Comparison of ENCODE assay signal across 12 cellular contexts in genomic region chr2:162242586-162243304, GRCh38. TPM values are rescaled to one million over a fixed set of nuclear protein-coding genes. Genes with fewer than 3 reads are reported as not detected.
DNase-seq lines count a peak whose midpoint lies in the region; ATAC-seq and TF ChIP-seq lines count a peak whose summit lies in the region.
"Had no signal": no experiment of that assay in that cellular context is flagged by ENCODE, and none has a peak within 500 bp of the region (broad histone marks: within the 10 kb centered on the region; RNA-seq: fewer than 3 reads in every experiment).

No MANE protein-coding gene starts in this region.

- TF ChIP-seq CTCF in fibroblast of lung (conservative IDR thresholded peaks at IDR 0.05 in 1 of 2, IDR thresholded peaks at IDR 0.05 in 1 of 2; ENCODE audit: low read depth in 1 of 2, low read length in 2 of 2), result no peak

- H3K4me1 ChIP-seq in SJSA1 (replicated peaks) (peaks cover 38% of the 10 kb centered on the region), fibroblast of lung (ENCODE audit: control insufficient read depth, extremely low read depth, insufficient read depth, low read length) (peaks cover 14% of the 10 kb centered on the region)

- no peak overlapping the region for H2AFZ ChIP-seq in fibroblast of lung (ENCODE audit: low read length)

- H3K4me2 ChIP-seq in fibroblast of lung (ENCODE audit: extremely low read depth, insufficient read depth, low read length), result peak overlapping the region; percentile 71

- DNase-seq in DMS79 (lab: John Stamatoyannopoulos, UW) (peak; percentile 4), SJSA1 (ENCODE audit: low read depth in 1 of 2, low spot score in 2 of 2) (peak in 1 of 2 experiments; percentile 49), fibroblast of lung (ENCODE audit: low read depth in 2 of 2) (peak; percentile 81 to 88), renal cortical epithelial cell (ENCODE audit: low read depth) (peak; percentile 69), LoVo (ENCODE audit: low spot score) (no peak), mesenteric fat pad (ENCODE audit: low spot score) (no peak)
- DNase-seq: Calu3; KBM-7; stimulated activated naive B cell treated with anti-CD40 and anti-IgM and Interleukin-4, amounts not matched to agents 10 μg/mL and 1 μg/mL and 100 μg/mL, for 72 hours had no signal

- H3K9ac ChIP-seq in fibroblast of lung (ENCODE audit: insufficient read depth, low read length), result peak overlapping the region; percentile 67

- peaks cover 39% of the 10 kb centered on the region for H3K79me2 ChIP-seq in fibroblast of lung (ENCODE audit: control insufficient read depth, insufficient read depth, low read length)

- H3K27me3 ChIP-seq in SJSA1 (replicated peaks), result no peaks in the 10 kb centered on the region
- no peaks in the 10 kb centered on the region for H3K27me3 ChIP-seq in fibroblast of lung (ENCODE audit: control insufficient read depth, insufficient read depth, low read length)

- peak overlapping the region; percentile 33 for H3K4me3 ChIP-seq in SJSA1
- H3K4me3 ChIP-seq in fibroblast of lung (replicated peaks in 1 of 4; ENCODE audit: control extremely low read depth in 1 of 4, insufficient read depth in 1 of 4, low read depth in 3 of 4, low read length in 4 of 4), result peak overlapping the region; percentile 70 to 83 (median 76)

- H3K36me3 ChIP-seq in SJSA1, result peaks cover 2% of the 10 kb centered on the region; the same call in 1 of the 2 replicates
- H3K36me3 ChIP-seq in fibroblast of lung (ENCODE audit: control insufficient read depth, insufficient read depth, low read length), result peaks cover 4% of the 10 kb centered on the region

- ATAC-seq in GM18867 (IDR thresholded peaks at IDR 0.05; ENCODE audit: unreplicated experiment) (no peak), GM21529 (IDR thresholded peaks at IDR 0.05; ENCODE audit: unreplicated experiment) (no peak)
- ATAC-seq: stimulated activated naive B cell treated with anti-CD40 and anti-IgM and Interleukin-4, amounts not matched to agents 10 μg/mL and 1 μg/mL and 100 μg/mL, for 72 hours; WTC11 had no signal

- no peaks in the 10 kb centered on the region for H4K20me1 ChIP-seq in fibroblast of lung (ENCODE audit: control insufficient read depth, extremely low read depth, insufficient read depth, low read length)

- H3K9me3 ChIP-seq in SJSA1 (replicated peaks) (no peaks in the 10 kb centered on the region), fibroblast of lung (ENCODE audit: control insufficient read depth, insufficient read depth, low read depth, low read length) (no peaks in the 10 kb centered on the region)

- peak overlapping the region; percentile 82 for H3K27ac ChIP-seq in SJSA1
- H3K27ac ChIP-seq in fibroblast of lung (ENCODE audit: insufficient read depth, low read length), result peak overlapping the region; percentile 93

RNA-seq across cellular contexts. Expression of gene FAP, which starts 0.5 kb away (rescaled TPM):
- total RNA-seq in SJSA1 (2014; rRNA removed; shearing (Covaris generic)), result 21.1 and 35.6 TPM in 2 replicates
- total RNA-seq in fibroblast of lung, result 81.9 and 96.1 TPM in 2 replicates
- 116 and 140 TPM in 2 replicates for polyA plus RNA-seq in fibroblast of lung
- 63.5 and 73.8 TPM in 2 replicates for polyA plus RNA-seq in fibroblast of lung (2012)
- 7.8 and 12.8 TPM in 2 replicates for polyA minus RNA-seq in fibroblast of lung (ENCODE audit: low replicate concordance)
- total RNA-seq in renal cortical epithelial cell, result 0.15 and 0.17 TPM in 2 replicates
- total RNA-seq in mesenteric fat pad, result 24.7 TPM
- total RNA-seq: WTC11 had no signal

Comparison
In these comparisons a context has a peak if more than half of its experiments do, and no peak if none do; other contexts are left out.
1. DNase-seq: peak in DMS79 (single experiment), fibroblast of lung (2 of 2) and renal cortical epithelial cell (single experiment); none in LoVo (single experiment) and mesenteric fat pad (single experiment).
2. RNA of gene FAP, which starts 0.5 kb away (total RNA-seq): 81.9 to 96.1 TPM in fibroblast of lung, 21.1 to 35.6 TPM in SJSA1 and 24.7 TPM in mesenteric fat pad (single experiment); 0.15 to 0.17 TPM in renal cortical epithelial cell; every median in the first group is over 10 times any median in the second.